In the genomic region with DNA sequence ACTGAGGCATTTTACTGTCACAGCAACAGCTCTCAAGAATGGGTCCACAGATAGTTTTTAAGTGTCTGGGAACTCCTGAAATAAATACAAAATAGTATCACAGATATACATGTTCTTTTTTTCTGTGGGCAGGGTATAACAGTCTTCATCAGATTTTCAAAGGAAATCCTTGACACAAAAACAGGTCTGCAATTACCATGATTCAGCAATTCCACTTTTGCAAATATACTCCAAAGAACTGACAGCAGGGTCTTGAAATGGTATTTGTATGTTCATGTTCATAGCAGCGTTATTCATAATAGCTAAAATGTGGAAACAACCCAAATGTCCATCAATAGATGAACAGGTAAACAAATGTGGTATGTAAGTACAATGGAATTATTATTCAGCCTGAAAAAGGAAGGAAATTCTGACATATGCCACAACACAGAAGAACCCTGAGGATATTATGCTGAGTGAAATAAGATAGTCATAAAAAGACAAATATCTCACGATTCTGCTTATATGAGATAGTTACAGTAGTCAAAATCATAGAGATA, we compare ENCODE assay signal across 12 cellular contexts.
DNase-seq lines count a peak whose midpoint lies in the region; ATAC-seq and TF ChIP-seq lines count a peak whose summit lies in the region.
"Had no signal": no experiment of that assay in that cellular context is flagged by ENCODE, and none has a peak within 500 bp of the region (broad histone marks: within the 10 kb centered on the region; RNA-seq: fewer than 3 reads in every experiment).

No MANE protein-coding gene starts in this region.

- peaks cover 6 to 7% of the 10 kb centered on the region in 2 donors for H3K36me3 Mint-ChIP-seq in activated T-cell treated with anti-CD3 and anti-CD28 coated beads, Interleukin-2, amount 50 U/mL, for 72 hours (ENCODE audit: insufficient read depth in 2 of 2)
- H3K36me3 Mint-ChIP-seq in T-cell: peaks cover 40% of the 10 kb centered on the region
- peaks cover 15% of the 10 kb centered on the region for H3K36me3 Mint-ChIP-seq in endothelial cell (ENCODE audit: low read depth, unreplicated experiment)
- H3K36me3 Mint-ChIP-seq in stimulated activated memory B cell treated with anti-CD40 and anti-IgM and Interleukin-4, amounts not matched to agents 10 μg/mL and 1 μg/mL and 100 μg/mL, for 72 hours: peaks cover 46% of the 10 kb centered on the region

- POLR2A ChIA-PET in T-cell (lab: Charles Lee): no interaction called here

- no peak overlapping the region for H3K4me3 ChIP-seq in coronary artery

- no peaks in the 10 kb centered on the region for H3K9me3 Mint-ChIP-seq in activated T-cell treated with anti-CD3 and anti-CD28 coated beads, Interleukin-2, amount 50 U/mL, for 72 hours
- H3K9me3 Mint-ChIP-seq in T-cell (no peaks in the 10 kb centered on the region), endothelial cell (ENCODE audit: unreplicated experiment) (no peaks in the 10 kb centered on the region)
- H3K9me3 Mint-ChIP-seq in stimulated activated memory B cell treated with anti-CD40 and anti-IgM and Interleukin-4, amounts not matched to agents 10 μg/mL and 1 μg/mL and 100 μg/mL, for 72 hours: no peaks in the 10 kb centered on the region
- H3K9me3 Mint-ChIP-seq: activated CD4-positive, alpha-beta T cell treated with anti-CD3 and anti-CD28 coated beads, Interleukin-2, amount 10 ng/mL, durations not matched to agents 7 days and 5 days had no signal

- H3K27ac Mint-ChIP-seq in activated T-cell treated with anti-CD3 and anti-CD28 coated beads, Interleukin-2, amount 50 U/mL, for 72 hours: peak overlapping the region; percentile 70
- H3K27ac Mint-ChIP-seq in T-cell (peak overlapping the region; percentile 80 to 87), endothelial cell (ENCODE audit: unreplicated experiment) (peak overlapping the region; percentile 90)
- peak overlapping the region; percentile 35 for H3K27ac Mint-ChIP-seq in stimulated activated memory B cell treated with anti-CD40 and anti-IgM and Interleukin-4, amounts not matched to agents 10 μg/mL and 1 μg/mL and 100 μg/mL, for 72 hours
- H3K27ac Mint-ChIP-seq: activated CD4-positive, alpha-beta T cell treated with anti-CD3 and anti-CD28 coated beads, Interleukin-2, amount 10 ng/mL, durations not matched to agents 7 days and 5 days had no signal

- no peak for DNase-seq in activated T-cell treated with anti-CD3 and anti-CD28 coated beads, Interleukin-2, amount 50 U/mL, for 72 hours
- DNase-seq in activated T-cell treated with anti-CD3 and anti-CD28 coated beads for 4 hours: no peak
- DNase-seq in T-cell: no peak
- DNase-seq in endothelial cell (ENCODE audit: low spot score): no peak
- no peak for DNase-seq in coronary artery (ENCODE audit: low spot score)
- no peak for DNase-seq in amygdala (lab: John Stamatoyannopoulos, UW)
- DNase-seq: activated CD4-positive, alpha-beta T cell treated with anti-CD3 and anti-CD28 coated beads, Interleukin-2, amount 10 ng/mL, durations not matched to agents 7 days and 5 days; GDM1; GOT3; NCI-H2107 had no signal

- no peak for ATAC-seq in activated T-cell treated with anti-CD3 and anti-CD28 coated beads, Interleukin-2, amount 50 U/mL, for 72 hours (replicated peaks in 1 of 2)
- ATAC-seq in T-cell (replicated peaks in 1 of 4) (no peak), HG03354 (IDR thresholded peaks at IDR 0.05; ENCODE audit: poor library complexity, severe bottlenecking, unreplicated experiment) (no peak)
- no peak for ATAC-seq in stimulated activated memory B cell treated with anti-CD40 and anti-IgM and Interleukin-4, amounts not matched to agents 10 μg/mL and 1 μg/mL and 100 μg/mL, for 72 hours

- H3K27me3 Mint-ChIP-seq in activated T-cell treated with anti-CD3 and anti-CD28 coated beads, Interleukin-2, amount 50 U/mL, for 72 hours (ENCODE audit: low read depth): no peaks in the 10 kb centered on the region
- no peaks in the 10 kb centered on the region for H3K27me3 Mint-ChIP-seq in T-cell
- no peaks in the 10 kb centered on the region for H3K27me3 Mint-ChIP-seq in endothelial cell (ENCODE audit: unreplicated experiment)
- no peaks in the 10 kb centered on the region for H3K27me3 Mint-ChIP-seq in stimulated activated memory B cell treated with anti-CD40 and anti-IgM and Interleukin-4, amounts not matched to agents 10 μg/mL and 1 μg/mL and 100 μg/mL, for 72 hours
- H3K27me3 Mint-ChIP-seq: activated CD4-positive, alpha-beta T cell treated with anti-CD3 and anti-CD28 coated beads, Interleukin-2, amount 10 ng/mL, durations not matched to agents 7 days and 5 days had no signal

- CTCF ChIA-PET in T-cell (lab: Charles Lee): interaction anchor here in 1 of 2 donors (0.6 kb wide), 1 partner anchor 1245 kb away, joined by 3 read pairs; no protein-coding TSS in a partner anchor

- no peak overlapping the region for H3K4me3 Mint-ChIP-seq in activated T-cell treated with anti-CD3 and anti-CD28 coated beads, Interleukin-2, amount 50 U/mL, for 72 hours
- H3K4me3 Mint-ChIP-seq in T-cell: peak overlapping the region; percentile 24 to 38 (median 28)
- peak overlapping the region; percentile 54 for H3K4me3 Mint-ChIP-seq in endothelial cell (ENCODE audit: unreplicated experiment)
- no peak overlapping the region for H3K4me3 Mint-ChIP-seq in stimulated activated memory B cell treated with anti-CD40 and anti-IgM and Interleukin-4, amounts not matched to agents 10 μg/mL and 1 μg/mL and 100 μg/mL, for 72 hours
- H3K4me3 Mint-ChIP-seq: activated CD4-positive, alpha-beta T cell treated with anti-CD3 and anti-CD28 coated beads, Interleukin-2, amount 10 ng/mL, durations not matched to agents 7 days and 5 days had no signal

- H3K4me1 Mint-ChIP-seq in activated T-cell treated with anti-CD3 and anti-CD28 coated beads, Interleukin-2, amount 50 U/mL, for 72 hours (ENCODE audit: low read depth): peaks cover 22% of the 10 kb centered on the region
- H3K4me1 Mint-ChIP-seq in T-cell: peaks cover 38 to 47% (median 39%) of the 10 kb centered on the region in 3 donors
- H3K4me1 Mint-ChIP-seq in endothelial cell (ENCODE audit: unreplicated experiment): peaks cover 39% of the 10 kb centered on the region
- H3K4me1 Mint-ChIP-seq in stimulated activated memory B cell treated with anti-CD40 and anti-IgM and Interleukin-4, amounts not matched to agents 10 μg/mL and 1 μg/mL and 100 μg/mL, for 72 hours: peaks cover 27% of the 10 kb centered on the region

- no peak for TF ChIP-seq CTCF in endothelial cell (IDR thresholded peaks at IDR 0.05; ENCODE audit: unreplicated experiment)
- no peak for TF ChIP-seq CTCF in coronary artery (IDR thresholded peaks at IDR 0.05)

- peak overlapping the region in 1 of 2 donors; percentile 63 for H3K27ac ChIP-seq in coronary artery

Comparison
In these comparisons a context has a peak if more than half of its experiments do, and no peak if none do; other contexts are left out.
1. H3K27ac Mint-ChIP-seq: peak in every context shown above with its lines; median percentile 90 in endothelial cell; 84 in T-cell; 70 in activated T-cell treated with anti-CD3 and anti-CD28 coated beads, Interleukin-2, amount 50 U/mL, for 72 hours; 35 in stimulated activated memory B cell treated with anti-CD40 and anti-IgM and Interleukin-4, amounts not matched to agents 10 μg/mL and 1 μg/mL and 100 μg/mL, for 72 hours.
2. H3K4me3 Mint-ChIP-seq: peak in T-cell (3 of 3) and endothelial cell (single experiment); none in activated T-cell treated with anti-CD3 and anti-CD28 coated beads, Interleukin-2, amount 50 U/mL, for 72 hours (0 of 2) and stimulated activated memory B cell treated with anti-CD40 and anti-IgM and Interleukin-4, amounts not matched to agents 10 μg/mL and 1 μg/mL and 100 μg/mL, for 72 hours (single experiment).